25 cellular contexts compared by ENCODE assay signal in genomic region chr2:100270381-100271146, GRCh38. TPM values are rescaled to one million over a fixed set of nuclear protein-coding genes. Genes with fewer than 3 reads are reported as not detected.
DNase-seq lines count a peak whose midpoint lies in the region; TF ChIP-seq lines count a peak whose summit lies in the region.
"Had no signal": no experiment of that assay in that cellular context is flagged by ENCODE, and none has a peak within 500 bp of the region (broad histone marks: within the 10 kb centered on the region; RNA-seq: fewer than 3 reads in every experiment).

No MANE protein-coding gene starts in this region.

- peak in 3 of 6 experiments; percentile 32 to 35 (median 34) for TF ChIP-seq CTCF in adrenal gland (IDR thresholded peaks at IDR 0.05)

- no peaks in the 10 kb centered on the region for H3K9me3 Mint-ChIP-seq in T-helper 1 cell treated with Interleukin-12 subunit alpha and Interleukin-12 subunit beta and Interleukin-4 antibody, amounts not matched to agents 30 μg/mL and 1 μg/mL, for 36 hours
- H3K9me3 Mint-ChIP-seq: CD4-positive, CD25-positive, alpha-beta regulatory T cell had no signal

- peak overlapping the region; percentile 34 to 49 for H2BK12ac ChIP-seq in mesenchymal stem cell (ENCODE audit: low read length in 2 of 2)

- H2AFZ ChIP-seq in mesenchymal stem cell (ENCODE audit: low read depth, low read length): no peak overlapping the region
- H2AFZ ChIP-seq: GM23338 had no signal

- H2BK120ac ChIP-seq in mesenchymal stem cell (ENCODE audit: low read depth, low read length): peak overlapping the region; percentile 15

- peak overlapping the region in 1 of 2 experiments; percentile 28 for H3K18ac ChIP-seq in mesenchymal stem cell (ENCODE audit: low read depth in 1 of 2, low read length in 2 of 2)

- H4K91ac ChIP-seq in mesenchymal stem cell (ENCODE audit: low read length): peak overlapping the region; percentile 52

- no peak overlapping the region for H3K14ac ChIP-seq in mesenchymal stem cell (ENCODE audit: low read length in 2 of 2)

- no peak overlapping the region for H3K4me3 Mint-ChIP-seq in T-helper 1 cell treated with Interleukin-12 subunit alpha and Interleukin-12 subunit beta and Interleukin-4 antibody, amounts not matched to agents 30 μg/mL and 1 μg/mL, for 36 hours
- H3K4me3 Mint-ChIP-seq: CD4-positive, CD25-positive, alpha-beta regulatory T cell; GM23338; H9 had no signal

- peak overlapping the region; percentile 56 for H3K27ac Mint-ChIP-seq in T-helper 1 cell treated with Interleukin-12 subunit alpha and Interleukin-12 subunit beta and Interleukin-4 antibody, amounts not matched to agents 30 μg/mL and 1 μg/mL, for 36 hours
- H3K27ac Mint-ChIP-seq: CD4-positive, CD25-positive, alpha-beta regulatory T cell; GM23338; H9 had no signal

- DNase-seq in T-helper 1 cell (no peak), adrenal gland (peak in 4 of 7 donors; percentile 57 to 68 (median 60)), mesenchymal stem cell (no peak), DMS79 treated with DMSO at 0.1 percent for 48 hours (lab: John Stamatoyannopoulos, UW) (no peak), NCI-H774 (lab: John Stamatoyannopoulos, UW) (no peak)
- DNase-seq in activated CD4-positive, alpha-beta T cell treated with anti-CD3 and anti-CD28 coated beads, Interleukin-2, amount 50 U/mL, for 1 hour: no peak
- DNase-seq: 8988T; ACHN; BE2C; CD4-positive, CD25-positive, alpha-beta regulatory T cell; EL; GDM1; H9; Karpas-422; NCI-H1092; NCI-H1436; NCI-H187; NCI-H2081 treated with DMSO at 0.1 percent for 48 hours; NCI-H524; NCI-H748 treated with DMSO at 0.1 percent for 48 hours; SK-N-SH had no signal

- no peaks in the 10 kb centered on the region for H3K36me3 Mint-ChIP-seq in T-helper 1 cell treated with Interleukin-12 subunit alpha and Interleukin-12 subunit beta and Interleukin-4 antibody, amounts not matched to agents 30 μg/mL and 1 μg/mL, for 36 hours (ENCODE audit: low read depth)
- H3K36me3 Mint-ChIP-seq: CD4-positive, CD25-positive, alpha-beta regulatory T cell had no signal

- peak overlapping the region; percentile 16 for H4K8ac ChIP-seq in mesenchymal stem cell (ENCODE audit: low read length)

- no peak overlapping the region for H3K23ac ChIP-seq in mesenchymal stem cell (ENCODE audit: low read length in 2 of 2)

- H3K9me3 ChIP-seq in adrenal gland (replicated peaks in 1 of 3): no peaks in the 10 kb centered on the region
- H3K9me3 ChIP-seq in mesenchymal stem cell (ENCODE audit: control insufficient read depth, low read length): peaks cover 5% of the 10 kb centered on the region
- H3K9me3 ChIP-seq: BE2C, SK-N-SH had no signal

- H3K4ac ChIP-seq in mesenchymal stem cell (ENCODE audit: low read depth in 1 of 2, low read length in 2 of 2): peak overlapping the region in 1 of 2 experiments; percentile 12

- H2BK15ac ChIP-seq in mesenchymal stem cell (ENCODE audit: low read depth, poor library complexity, severe bottlenecking): peak overlapping the region; percentile 3

- WGBS in adrenal gland, 4 donors: 61 to 65% (median 64%) methylated on average over 9 of the region's 9 CpGs
- WGBS in mesenchymal stem cell: 92% methylated on average over 9 of the region's 9 CpGs
- 80% methylated on average over 9 of the region's 9 CpGs for WGBS in urinary bladder

- H3K36me3 ChIP-seq in adrenal gland (replicated peaks in 1 of 2) (peaks cover 0 to 9% of the 10 kb centered on the region in 2 donors), mesenchymal stem cell (ENCODE audit: control insufficient read depth in 1 of 2, insufficient read depth in 2 of 2, low read depth in 1 of 2, low read length in 2 of 2) (peaks cover 0 to 3% of the 10 kb centered on the region in 2 experiments), urinary bladder (ENCODE audit: insufficient read depth) (no peaks in the 10 kb centered on the region)
- H3K36me3 ChIP-seq: BE2C had no signal

- H2AK5ac ChIP-seq in mesenchymal stem cell (ENCODE audit: low read length, severe bottlenecking): no peak overlapping the region

- H3K4me2 ChIP-seq in mesenchymal stem cell (ENCODE audit: low read length, poor library complexity, severe bottlenecking): no peak overlapping the region
- H3K4me2 ChIP-seq: GM23338, SK-N-SH had no signal

- H3K27me3 Mint-ChIP-seq in T-helper 1 cell treated with Interleukin-12 subunit alpha and Interleukin-12 subunit beta and Interleukin-4 antibody, amounts not matched to agents 30 μg/mL and 1 μg/mL, for 36 hours (ENCODE audit: low read depth): no peaks in the 10 kb centered on the region
- H3K27me3 Mint-ChIP-seq: CD4-positive, CD25-positive, alpha-beta regulatory T cell had no signal

- no peak overlapping the region for H3K9ac ChIP-seq in mesenchymal stem cell (ENCODE audit: low read length)
- H3K9ac ChIP-seq: SK-N-SH had no signal

- peak overlapping the region; percentile 23 to 86 (median 69) for H3K27ac ChIP-seq in adrenal gland
- no peak overlapping the region for H3K27ac ChIP-seq in mesenchymal stem cell (ENCODE audit: low read length, poor library complexity, severe bottlenecking)
- peak overlapping the region; percentile 4 for H3K27ac ChIP-seq in urinary bladder (ENCODE audit: low read depth)

- no peaks in the 10 kb centered on the region for H3K4me1 Mint-ChIP-seq in T-helper 1 cell treated with Interleukin-12 subunit alpha and Interleukin-12 subunit beta and Interleukin-4 antibody, amounts not matched to agents 30 μg/mL and 1 μg/mL, for 36 hours (ENCODE audit: low read depth)
- H3K4me1 Mint-ChIP-seq: GM23338 had no signal

- TF ChIP-seq POLR2A in adrenal gland (IDR thresholded peaks at IDR 0.05): peak in 1 of 2 donors; percentile 31

- H3K4me1 ChIP-seq in adrenal gland (replicated peaks in 1 of 2) (peaks cover 25 to 36% of the 10 kb centered on the region in 2 donors), mesenchymal stem cell (ENCODE audit: control insufficient read depth, insufficient read depth, low read depth, low read length) (peaks cover 4% of the 10 kb centered on the region), urinary bladder (ENCODE audit: insufficient read depth) (no peaks in the 10 kb centered on the region)
- H3K4me1 ChIP-seq: BE2C had no signal

- intact Hi-C loops in adrenal gland (cut with DNase I): no loop called here

- no peaks in the 10 kb centered on the region for H3K79me1 ChIP-seq in mesenchymal stem cell (replicated peaks; ENCODE audit: low read length, poor library complexity, severe bottlenecking)

- H3K27me3 ChIP-seq in adrenal gland (no peaks in the 10 kb centered on the region), mesenchymal stem cell (ENCODE audit: control insufficient read depth in 1 of 2, insufficient read depth in 1 of 2, low read length in 2 of 2) (peaks cover 0 to 15% of the 10 kb centered on the region in 2 experiments)
- H3K27me3 ChIP-seq: BE2C had no signal

- no peak overlapping the region for H3K4me3 ChIP-seq in adrenal gland
- no peak overlapping the region for H3K4me3 ChIP-seq in mesenchymal stem cell (ENCODE audit: insufficient read depth in 1 of 2, low read depth in 1 of 2, low read length in 2 of 2)
- no peak overlapping the region for H3K4me3 ChIP-seq in urinary bladder (ENCODE audit: low read depth, low read length)
- H3K4me3 ChIP-seq: GM12878, GM23338 had no signal

- H2BK5ac ChIP-seq in mesenchymal stem cell (ENCODE audit: low read depth, low read length, poor library complexity, severe bottlenecking): no peak overlapping the region

RNA-seq across cellular contexts. Expression of gene LONRF2, which starts 51.7 kb away (rescaled TPM):
- total RNA-seq in adrenal gland (100 to 1,000 TPM in 1 of 8 donors, 10 to 100 TPM in 7; 30.5 to 110 (median 61.9) TPM), urinary bladder (6.7 TPM)
- polyA plus RNA-seq in adrenal gland (10 to 100 TPM in 1 of 3 donors, 1 to 10 TPM in 2; 8.1 to 32.5 (median 8.4) TPM), urinary bladder (5.0 TPM)
- polyA plus RNA-seq in mesenchymal stem cell (2013, experiment 1 of 2): 0.06 TPM
- 0.04 TPM for polyA plus RNA-seq in mesenchymal stem cell (2013, experiment 2 of 2)
- polyA plus RNA-seq: CD4-positive, CD25-positive, alpha-beta regulatory T cell had no signal

Comparison
In these comparisons a context has a peak if more than half of its experiments do, and no peak if none do; other contexts are left out.
1. DNase-seq: peak in adrenal gland (4 of 7); none in T-helper 1 cell (0 of 5), mesenchymal stem cell (single experiment), activated CD4-positive, alpha-beta T cell treated with anti-CD3 and anti-CD28 coated beads, Interleukin-2, amount 50 U/mL, for 1 hour (single experiment), DMS79 treated with DMSO at 0.1 percent for 48 hours (single experiment) and NCI-H774 (single experiment).